Comparison of ENCODE assay signal across 12 cellular contexts in genomic region chr6:56374841-56375369, GRCh38.
DNase-seq lines count a peak whose midpoint lies in the region; ATAC-seq and TF ChIP-seq lines count a peak whose summit lies in the region.
"Had no signal": no experiment of that assay in that cellular context is flagged by ENCODE, and none has a peak within 500 bp of the region (broad histone marks: within the 10 kb centered on the region; RNA-seq: fewer than 3 reads in every experiment).

No MANE protein-coding gene starts in this region.

- H3K27me3 ChIP-seq in SJCRH30 (no peaks in the 10 kb centered on the region), fibroblast of lung (ENCODE audit: control insufficient read depth, insufficient read depth, low read length) (no peaks in the 10 kb centered on the region)
- H3K27me3 ChIP-seq: adrenal gland, thyroid gland had no signal

- H3K27ac Mint-ChIP-seq in nephron, result peak overlapping the region; percentile 43 to 86 (median 77)

- TF ChIP-seq CTCF in fibroblast of lung (conservative IDR thresholded peaks at IDR 0.05 in 1 of 2, IDR thresholded peaks at IDR 0.05 in 1 of 2; ENCODE audit: low read depth in 1 of 2, low read length in 2 of 2) (no peak), nephron (IDR thresholded peaks at IDR 0.05; ENCODE audit: unreplicated experiment in 3 of 3) (no peak)

- DNase-seq in SJCRH30 (peak; percentile 45 to 76), fibroblast of lung (ENCODE audit: low read depth in 2 of 2) (peak; percentile 65 to 88), globus pallidus (ENCODE audit: low spot score) (no peak), NCI-H82 (lab: John Stamatoyannopoulos, UW) (no peak)
- DNase-seq: DND-41, naive B cell, NCI-H526 treated with DMSO at 0.1 percent for 48 hours, thyroid gland had no signal

- no peak overlapping the region for H2AFZ ChIP-seq in fibroblast of lung (ENCODE audit: low read length)

- H3K9me3 ChIP-seq in SJCRH30 (replicated peaks) (peaks cover 7% of the 10 kb centered on the region), fibroblast of lung (ENCODE audit: control insufficient read depth, insufficient read depth, low read depth, low read length) (no peaks in the 10 kb centered on the region)
- H3K9me3 ChIP-seq: adrenal gland, thyroid gland had no signal

- whole genome bisulfite sequencing in urinary bladder, result 29% methylated on average over 4 of the region's 4 CpGs

- H3K4me1 ChIP-seq in SJCRH30 (peaks cover 26% of the 10 kb centered on the region), fibroblast of lung (ENCODE audit: control insufficient read depth, extremely low read depth, insufficient read depth, low read length) (peaks cover 7% of the 10 kb centered on the region), urinary bladder (ENCODE audit: insufficient read depth) (peaks cover 2% of the 10 kb centered on the region)

- no peaks in the 10 kb centered on the region for H4K20me1 ChIP-seq in fibroblast of lung (ENCODE audit: control insufficient read depth, extremely low read depth, insufficient read depth, low read length)

- no peak overlapping the region for H3K9ac ChIP-seq in fibroblast of lung (ENCODE audit: insufficient read depth, low read length)

- ATAC-seq in GM18858 (IDR thresholded peaks at IDR 0.05; ENCODE audit: unreplicated experiment), result no peak

- H3K79me2 ChIP-seq in fibroblast of lung (ENCODE audit: control insufficient read depth, insufficient read depth, low read length), result no peaks in the 10 kb centered on the region

- no peaks in the 10 kb centered on the region for H3K36me3 Mint-ChIP-seq in nephron (ENCODE audit: low read depth)
- H3K36me3 Mint-ChIP-seq: naive B cell had no signal

- peaks cover 58% of the 10 kb centered on the region for H3K4me1 Mint-ChIP-seq in nephron

- H3K4me3 Mint-ChIP-seq in nephron, result no peak overlapping the region

- H3K4me3 ChIP-seq in SJCRH30 (peak overlapping the region; percentile 28; the same call in 1 of the 2 replicates), fibroblast of lung (replicated peaks in 1 of 4; ENCODE audit: control extremely low read depth in 1 of 4, insufficient read depth in 1 of 4, low read depth in 3 of 4, low read length in 4 of 4) (peak overlapping the region in 1 of 4 experiments; percentile 23), urinary bladder (ENCODE audit: low read depth, low read length) (no peak overlapping the region)
- H3K4me3 ChIP-seq: adrenal gland, thyroid gland had no signal

- peak overlapping the region; percentile 66 for H3K27ac ChIP-seq in SJCRH30
- H3K27ac ChIP-seq in fibroblast of lung (ENCODE audit: insufficient read depth, low read length), result no peak overlapping the region
- H3K27ac ChIP-seq in urinary bladder (ENCODE audit: low read depth), result peak overlapping the region; percentile 38

- no peaks in the 10 kb centered on the region for H3K36me3 ChIP-seq in SJCRH30
- H3K36me3 ChIP-seq in fibroblast of lung (ENCODE audit: control insufficient read depth, insufficient read depth, low read length), result no peaks in the 10 kb centered on the region
- peaks cover 2% of the 10 kb centered on the region for H3K36me3 ChIP-seq in urinary bladder (ENCODE audit: insufficient read depth)
- H3K36me3 ChIP-seq: adrenal gland, thyroid gland had no signal

- no peaks in the 10 kb centered on the region for H3K9me3 Mint-ChIP-seq in nephron
- H3K9me3 Mint-ChIP-seq: naive B cell had no signal

- peak overlapping the region; percentile 70 for H3K4me2 ChIP-seq in fibroblast of lung (ENCODE audit: extremely low read depth, insufficient read depth, low read length)

- no peaks in the 10 kb centered on the region for H3K27me3 Mint-ChIP-seq in nephron (ENCODE audit: low read depth)

Comparison
In these comparisons a context has a peak if more than half of its experiments do, and no peak if none do; other contexts are left out.
1. DNase-seq: peak in SJCRH30 (2 of 2) and fibroblast of lung (2 of 2); none in globus pallidus (single experiment) and NCI-H82 (single experiment).